Comparison of ENCODE assay signal across 18 cellular contexts in genomic region chr1:97805093-97805492, GRCh38.
DNase-seq lines count a peak whose midpoint lies in the region; ATAC-seq, FAIRE-seq and TF ChIP-seq lines count a peak whose summit lies in the region.
"Had no signal": no experiment of that assay in that cellular context is flagged by ENCODE, and none has a peak within 500 bp of the region (broad histone marks: within the 10 kb centered on the region; RNA-seq: fewer than 3 reads in every experiment).

No MANE protein-coding gene starts in this region.

- H3K4me1 ChIP-seq in Caco-2: no peaks in the 10 kb centered on the region
- H3K4me1 ChIP-seq in GM23338 (ENCODE audit: insufficient read depth): no peaks in the 10 kb centered on the region
- H3K4me1 ChIP-seq in keratinocyte (ENCODE audit: control insufficient read depth, extremely low read depth, insufficient read depth, low read length): peaks cover 3% of the 10 kb centered on the region

- CTCF ChIA-PET in Caco-2 (lab: Charles Lee): no interaction called here

- POLR2A ChIA-PET in Caco-2 (lab: Charles Lee): no interaction called here

- H3K27ac ChIP-seq in GM23338 (ENCODE audit: low read depth): no peak overlapping the region
- no peak overlapping the region for H3K27ac ChIP-seq in keratinocyte (ENCODE audit: control insufficient read depth, insufficient read depth, low read length)

- H2AFZ ChIP-seq in GM23338: no peak overlapping the region
- no peak overlapping the region for H2AFZ ChIP-seq in keratinocyte (ENCODE audit: control insufficient read depth, low read length)

- H3K4me1 Mint-ChIP-seq in Caco-2 (ENCODE audit: low read depth, unreplicated experiment): peaks cover 7% of the 10 kb centered on the region
- 0 out of 3 replicates have a peak, but pooled peaks cover 3% of the 10 kb centered on the region for H3K4me1 Mint-ChIP-seq in GM23338
- H3K4me1 Mint-ChIP-seq in chondrocyte (ENCODE audit: low read depth): peaks cover 26% of the 10 kb centered on the region

- DNase-seq in Caco-2 (no peak), GM23338 (ENCODE audit: low spot score) (no peak), chondrocyte (ENCODE audit: low spot score) (no peak), keratinocyte (ENCODE audit: low read depth, low spot score) (no peak), posterior cingulate gyrus (no peak)
- DNase-seq in central memory CD4-positive, alpha-beta T cell: no peak
- DNase-seq: C1 segment of cervical spinal cord; CD4-positive, alpha-beta memory T cell; COR-L47; DMS79; EL; GDM1; H7; HCEC 1CT had no signal

- H3K36me3 Mint-ChIP-seq in Caco-2 (ENCODE audit: insufficient read depth, unreplicated experiment): no peaks in the 10 kb centered on the region
- no peaks in the 10 kb centered on the region; the same call in 2 of the 3 replicates for H3K36me3 Mint-ChIP-seq in GM23338 (ENCODE audit: low read depth)
- no peaks in the 10 kb centered on the region for H3K36me3 Mint-ChIP-seq in chondrocyte (ENCODE audit: low read depth)

- TF ChIP-seq CTCF in Caco-2 (IDR thresholded peaks at IDR 0.05; ENCODE audit: insufficient read depth in 1 of 2, low read depth in 1 of 2, low read length in 1 of 2, severe bottlenecking in 1 of 2, unreplicated experiment in 1 of 2) (no peak), GM23338 (conservative IDR thresholded peaks at IDR 0.05; ENCODE audit: low read depth in 2 of 2) (no peak), chondrocyte (IDR thresholded peaks at IDR 0.05) (no peak), keratinocyte (optimal IDR thresholded peaks at IDR 0.05 in 1 of 3, IDR thresholded peaks at IDR 0.05 in 1 of 3, conservative IDR thresholded peaks at IDR 0.05 in 1 of 3; ENCODE audit: extremely low read depth in 1 of 3, insufficient read depth in 2 of 3, low read length in 3 of 3) (no peak)

- H3K79me2 ChIP-seq in GM23338 (replicated peaks; ENCODE audit: insufficient read depth) (no peaks in the 10 kb centered on the region), keratinocyte (ENCODE audit: control insufficient read depth, insufficient read depth, low read length) (no peaks in the 10 kb centered on the region)

- dilution Hi-C loops in keratinocyte (cut with MboI; ENCODE audit: extremely low pct_ligation_motif_present, low sequenced_read_pairs): no loop called here

- H3K9me3 ChIP-seq in Caco-2: no peaks in the 10 kb centered on the region
- no peaks in the 10 kb centered on the region for H3K9me3 ChIP-seq in keratinocyte (ENCODE audit: control insufficient read depth, low read depth, low read length)

- H3K36me3 ChIP-seq in Caco-2 (ENCODE audit: control insufficient read depth, insufficient read depth, low read length) (no peaks in the 10 kb centered on the region), GM23338 (ENCODE audit: insufficient read depth) (no peaks in the 10 kb centered on the region), keratinocyte (ENCODE audit: control insufficient read depth in 2 of 2, extremely low read depth in 1 of 2, insufficient read depth in 2 of 2, low read length in 2 of 2) (no peaks in the 10 kb centered on the region)

- H3K27me3 Mint-ChIP-seq in Caco-2 (ENCODE audit: insufficient read depth, unreplicated experiment): no peaks in the 10 kb centered on the region
- H3K27me3 Mint-ChIP-seq in GM23338 (ENCODE audit: insufficient read depth, low read depth, poor library complexity): no peaks in the 10 kb centered on the region
- H3K27me3 Mint-ChIP-seq in chondrocyte (ENCODE audit: low read depth): no peaks in the 10 kb centered on the region
- H3K27me3 Mint-ChIP-seq: CD4-positive, alpha-beta memory T cell had no signal

- ATAC-seq in GM23338 (no peak), GM19395 (IDR thresholded peaks at IDR 0.05; ENCODE audit: unreplicated experiment) (no peak)
- ATAC-seq: GM12878 had no signal

- H3K4me3 ChIP-seq in Caco-2 (ENCODE audit: low read depth, low read length) (no peak overlapping the region), GM23338 (no peak overlapping the region), keratinocyte (ENCODE audit: control insufficient read depth in 2 of 3, extremely low read depth in 1 of 3, insufficient read depth in 2 of 3, low read depth in 1 of 3, low read length in 3 of 3) (no peak overlapping the region)
- H3K4me3 ChIP-seq: GM12878 had no signal

- H4K20me1 ChIP-seq in GM23338 (replicated peaks; ENCODE audit: insufficient read depth) (no peaks in the 10 kb centered on the region), keratinocyte (ENCODE audit: control insufficient read depth, extremely low read depth, insufficient read depth, low read length) (no peaks in the 10 kb centered on the region)

- intact Hi-C loops in Caco-2 (cut with micrococcal nuclease; ENCODE audit: unreplicated experiment): no loop called here
- intact Hi-C loops in posterior cingulate gyrus (cut with DNase I): no loop called here

- H3K4me3 Mint-ChIP-seq in Caco-2 (ENCODE audit: unreplicated experiment) (no peak overlapping the region), GM23338 (no peak overlapping the region), chondrocyte (ENCODE audit: unreplicated experiment) (no peak overlapping the region)
- H3K4me3 Mint-ChIP-seq: CD4-positive, alpha-beta memory T cell had no signal

- FAIRE-seq in keratinocyte (lab: Jason Lieb, UNC): peak; percentile 23
- FAIRE-seq: GM12878, GM19239, H1 had no signal

- no peaks in the 10 kb centered on the region for H3F3A ChIP-seq in GM23338 (replicated peaks; ENCODE audit: low read depth)

- BruUV-seq in Caco-2 (replicated peaks; lab: Mats Ljungman, UMichigan): no TSS peak

- H3K9me2 ChIP-seq in GM23338 (ENCODE audit: insufficient read depth): no peaks in the 10 kb centered on the region

- H3K27ac Mint-ChIP-seq in Caco-2 (ENCODE audit: unreplicated experiment): peak overlapping the region; percentile 27
- H3K27ac Mint-ChIP-seq in GM23338: peak overlapping the region; percentile 26; the same call in 1 of the 2 replicates
- H3K27ac Mint-ChIP-seq in chondrocyte (ENCODE audit: unreplicated experiment): peak overlapping the region; percentile 2
- H3K27ac Mint-ChIP-seq: CD4-positive, alpha-beta memory T cell had no signal

- H3K9me3 Mint-ChIP-seq in Caco-2 (ENCODE audit: unreplicated experiment) (peaks cover 16% of the 10 kb centered on the region), GM23338 (no peaks in the 10 kb centered on the region), chondrocyte (ENCODE audit: low read depth) (peaks cover 4% of the 10 kb centered on the region)

- H3K4me2 ChIP-seq in GM23338 (no peak overlapping the region), keratinocyte (ENCODE audit: control insufficient read depth, extremely low read depth, insufficient read depth, low read depth, low read length) (peak overlapping the region; percentile 13)

- no peaks in the 10 kb centered on the region for H3K27me3 ChIP-seq in Caco-2 (replicated peaks; ENCODE audit: control insufficient read depth, insufficient read depth, low read length)
- no peaks in the 10 kb centered on the region for H3K27me3 ChIP-seq in GM23338 (ENCODE audit: insufficient read depth)
- H3K27me3 ChIP-seq in keratinocyte (ENCODE audit: control insufficient read depth, extremely low read depth, insufficient read depth, low read length): no peaks in the 10 kb centered on the region

- H3K9ac ChIP-seq in keratinocyte (ENCODE audit: control insufficient read depth, extremely low read depth, insufficient read depth, low read length): no peak overlapping the region

- no peaks in the 10 kb centered on the region for H3K9me1 ChIP-seq in keratinocyte (ENCODE audit: control insufficient read depth, extremely low read depth, insufficient read depth, low read length)
